In the genomic region with DNA sequence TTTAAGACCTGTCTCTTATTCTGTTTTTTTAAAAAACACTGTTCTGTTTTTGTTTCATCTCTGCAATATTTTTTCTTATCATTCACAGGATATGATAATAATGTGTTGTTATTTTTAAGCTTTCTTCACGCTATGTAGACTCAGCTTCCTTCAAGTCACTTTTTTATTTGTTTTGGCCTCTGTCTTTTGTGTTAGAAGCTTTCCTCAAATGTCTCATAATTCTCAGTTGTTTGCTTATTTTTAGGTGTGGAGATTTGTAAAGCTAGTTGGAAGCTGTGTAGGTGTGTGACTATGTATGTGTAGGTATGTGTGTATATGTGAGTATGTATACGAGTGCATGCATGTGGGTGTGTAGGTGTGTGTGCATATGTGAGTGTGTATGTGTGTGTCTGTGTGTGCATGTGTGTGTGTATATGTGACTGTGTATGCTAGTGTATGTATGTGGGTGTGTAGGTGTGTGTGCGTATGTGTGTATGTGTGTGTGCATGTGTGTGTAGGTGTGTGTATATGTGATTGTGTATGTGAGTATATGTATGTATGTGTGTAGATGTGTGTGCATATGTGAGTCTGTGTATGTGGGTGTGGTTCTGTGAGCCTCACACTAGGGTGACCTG, we compare ENCODE assay signal across 1 cellular context.
TF ChIP-seq lines count a peak whose summit lies in the region.

No MANE protein-coding gene starts in this region.

TF ChIP-seq in endothelial cell of umbilical vein, 7 proteins besides CTCF, POLR2A, EP300 and RAD21 (continued from another document):
- TF ChIP-seq FOS (IDR thresholded peaks at IDR 0.05; ENCODE audit: borderline replicate concordance, insufficient read depth, low read length) (peak; percentile 34), MYC (IDR thresholded peaks at IDR 0.05; ENCODE audit: low read depth, low read length) (no peak), GATA2 (IDR thresholded peaks at IDR 0.05; ENCODE audit: insufficient read depth, insufficient read length, low read depth, low read length) (peak; percentile 24), POLR2AphosphoS5 (IDR thresholded peaks at IDR 0.05; ENCODE audit: insufficient read depth, low read depth, low read length) (no peak), EZH2 (IDR thresholded peaks at IDR 0.05; ENCODE audit: borderline replicate concordance, low read depth, low read length, severe bottlenecking) (no peak)
- TF ChIP-seq, protein P1, sequence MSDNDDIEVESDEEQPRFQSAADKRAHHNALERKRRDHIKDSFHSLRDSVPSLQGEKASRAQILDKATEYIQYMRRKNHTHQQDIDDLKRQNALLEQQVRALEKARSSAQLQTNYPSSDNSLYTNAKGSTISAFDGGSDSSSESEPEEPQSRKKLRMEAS (IDR thresholded peaks at IDR 0.05; ENCODE audit: insufficient read depth, insufficient read length), result no peak
TF ChIP-seq in endothelial cell of umbilical vein: peak in this region for 2.
